ENCODE assay signal across 29 cellular contexts in the genomic region with DNA sequence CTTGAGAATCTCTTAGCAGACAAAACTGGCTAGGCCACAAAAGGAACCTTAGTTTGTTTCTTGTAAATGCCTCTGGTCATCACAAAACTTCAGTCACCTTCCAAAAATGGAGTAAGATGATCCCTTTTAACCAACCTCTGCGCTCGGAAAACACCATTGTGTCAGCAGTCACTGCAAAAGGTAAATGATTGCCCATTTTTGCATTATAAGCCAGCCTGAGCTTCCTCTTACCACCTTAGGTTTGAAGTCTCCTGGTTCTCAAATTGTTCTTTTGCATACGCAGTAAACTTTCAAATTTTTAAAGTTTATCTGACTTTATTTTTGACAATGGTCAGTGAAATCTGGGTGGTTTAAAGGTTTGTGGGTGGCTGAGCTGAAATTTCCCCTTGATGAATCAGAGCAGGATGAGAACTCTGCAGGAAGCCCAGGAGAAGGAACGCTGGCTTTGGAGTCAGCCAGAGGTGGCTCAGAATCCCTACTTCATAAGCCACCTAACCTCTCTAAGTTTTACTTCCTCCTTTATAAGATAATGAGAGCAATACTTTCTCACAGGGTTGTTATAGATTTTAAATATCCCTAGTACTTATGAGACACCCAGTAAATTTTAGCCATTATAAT.
DNase-seq lines count a peak whose midpoint lies in the region; ATAC-seq, FAIRE-seq and TF ChIP-seq lines count a peak whose summit lies in the region.
"Had no signal": no experiment of that assay in that cellular context is flagged by ENCODE, and none has a peak within 500 bp of the region (broad histone marks: within the 10 kb centered on the region; RNA-seq: fewer than 3 reads in every experiment).

No MANE protein-coding gene starts in this region.

- H3K4me3 Mint-ChIP-seq in GM23338, result no peak overlapping the region
- H3K4me3 Mint-ChIP-seq: activated naive CD4-positive, alpha-beta T cell treated with anti-CD3 and anti-CD28 coated beads, Interleukin-2, amount 50 U/mL, for 24 hours; CD14-positive monocyte; nephron progenitor cell had no signal

- no peak overlapping the region for H3K9ac ChIP-seq in kidney (ENCODE audit: low read length in 2 of 2)
- H3K9ac ChIP-seq: parathyroid adenoma had no signal

- H3K4me3 ChIP-seq in GM23338, result no peak overlapping the region
- H3K4me3 ChIP-seq in kidney (ENCODE audit: low read length in 2 of 2), result no peak overlapping the region
- H3K4me3 ChIP-seq: dorsolateral prefrontal cortex, mucosa of descending colon, right lobe of liver, SK-N-MC, upper lobe of right lung had no signal

- no peaks in the 10 kb centered on the region; the same call in 1 of the 2 replicates for H4K20me1 ChIP-seq in GM23338 (replicated peaks; ENCODE audit: insufficient read depth)

- no peak overlapping the region for H3K27ac Mint-ChIP-seq in GM23338
- H3K27ac Mint-ChIP-seq: activated naive CD4-positive, alpha-beta T cell treated with anti-CD3 and anti-CD28 coated beads, Interleukin-2, amount 50 U/mL, for 24 hours; CD14-positive monocyte; nephron progenitor cell had no signal

- no peaks in the 10 kb centered on the region for H3K79me2 ChIP-seq in GM23338 (replicated peaks; ENCODE audit: insufficient read depth)
- H3K79me2 ChIP-seq: parathyroid adenoma had no signal

- H3K4me1 Mint-ChIP-seq in GM23338, result peaks cover 6% of the 10 kb centered on the region
- H3K4me1 Mint-ChIP-seq: activated naive CD4-positive, alpha-beta T cell treated with anti-CD3 and anti-CD28 coated beads, Interleukin-2, amount 50 U/mL, for 24 hours; CD14-positive monocyte; nephron progenitor cell had no signal

- no peaks in the 10 kb centered on the region for H3K9me3 ChIP-seq in kidney (ENCODE audit: control insufficient read depth in 1 of 2, low read length in 2 of 2)
- H3K9me3 ChIP-seq: mucosa of descending colon, right lobe of liver, upper lobe of right lung had no signal

- H3K27ac ChIP-seq in GM23338 (ENCODE audit: low read depth) (no peak overlapping the region), kidney (ENCODE audit: low read depth in 2 of 2, low read length in 2 of 2) (no peak overlapping the region)
- H3K27ac ChIP-seq: dorsolateral prefrontal cortex, parathyroid adenoma, right lobe of liver, SK-N-MC, upper lobe of right lung had no signal

- ATAC-seq in GM18867 (IDR thresholded peaks at IDR 0.05; ENCODE audit: unreplicated experiment) (peak; percentile 55), GM23338 (no peak), HG03045 (IDR thresholded peaks at IDR 0.05; ENCODE audit: unreplicated experiment) (no peak)
- ATAC-seq: HepG2, left ventricle myocardium superior, mucosa of descending colon, right lobe of liver, upper lobe of right lung had no signal

- H3K4me1 ChIP-seq in GM23338 (ENCODE audit: insufficient read depth), result no peaks in the 10 kb centered on the region
- H3K4me1 ChIP-seq in kidney (ENCODE audit: control insufficient read depth in 1 of 2, insufficient read depth in 1 of 2, low read depth in 1 of 2, low read length in 2 of 2), result no peaks in the 10 kb centered on the region
- H3K4me1 ChIP-seq: parathyroid adenoma, right lobe of liver, upper lobe of right lung had no signal

- H3K4me2 ChIP-seq in GM23338, result no peak overlapping the region

- H3K36me3 Mint-ChIP-seq in GM23338 (ENCODE audit: low read depth), result no peaks in the 10 kb centered on the region
- H3K36me3 Mint-ChIP-seq: activated naive CD4-positive, alpha-beta T cell treated with anti-CD3 and anti-CD28 coated beads, Interleukin-2, amount 50 U/mL, for 24 hours; CD14-positive monocyte had no signal

- TF ChIP-seq CTCF in GM23338 (conservative IDR thresholded peaks at IDR 0.05; ENCODE audit: low read depth in 2 of 2) (no peak), kidney (IDR thresholded peaks at IDR 0.05; ENCODE audit: borderline replicate concordance, extremely low read depth, insufficient read depth) (no peak)

- H3K9me2 ChIP-seq in GM23338 (ENCODE audit: insufficient read depth), result peaks cover 3% of the 10 kb centered on the region; the same call in 1 of the 2 replicates

- peak overlapping the region; percentile 40; the same call in 1 of the 2 replicates for H2AFZ ChIP-seq in GM23338
- H2AFZ ChIP-seq: parathyroid adenoma had no signal

- intact Hi-C loops in kidney (cut with DNase I), result no loop called here

- H3K27me3 ChIP-seq in GM23338 (ENCODE audit: insufficient read depth), result no peaks in the 10 kb centered on the region
- H3K27me3 ChIP-seq: dorsolateral prefrontal cortex, right lobe of liver, upper lobe of right lung had no signal

- no peaks in the 10 kb centered on the region for H3F3A ChIP-seq in GM23338 (replicated peaks; ENCODE audit: low read depth)

- DNase-seq in GM23338 (ENCODE audit: low spot score) (no peak), HT1080 (ENCODE audit: low read depth) (peak; percentile 39), iPS-NIHi7 (ENCODE audit: extremely low spot score) (peak; percentile 18), DMS 273 (lab: John Stamatoyannopoulos, UW; ENCODE audit: unreplicated experiment) (no peak), kidney (no peak), AML-193 (lab: John Stamatoyannopoulos, UW) (no peak)
- DNase-seq: activated CD4-positive, alpha-beta T cell treated with anti-CD3 and anti-CD28 coated beads, Interleukin-2, amount 50 U/mL, for 1 hour; aorta; central memory CD4-positive, alpha-beta T cell; dorsolateral prefrontal cortex; foreskin fibroblast; left ventricle myocardium superior; mucosa of descending colon; NCI-H1105 treated with DMSO at 0.1 percent for 48 hours; NCI-H2081; NCI-H446 treated with DMSO at 0.1 percent for 48 hours; nephron progenitor cell; right lobe of liver; stimulated activated CD4-positive, alpha-beta T cell treated with anti-CD3 and anti-CD28 coated beads, Interleukin-15, amount 100 ng/mL, for 24 hours; upper lobe of right lung had no signal

- peaks cover 4% of the 10 kb centered on the region; the same call in 2 of the 3 replicates for H3K9me3 Mint-ChIP-seq in GM23338
- H3K9me3 Mint-ChIP-seq: activated naive CD4-positive, alpha-beta T cell treated with anti-CD3 and anti-CD28 coated beads, Interleukin-2, amount 50 U/mL, for 24 hours; nephron progenitor cell had no signal

- no peaks in the 10 kb centered on the region for H3K27me3 Mint-ChIP-seq in GM23338 (ENCODE audit: insufficient read depth, low read depth, poor library complexity)
- H3K27me3 Mint-ChIP-seq: activated naive CD4-positive, alpha-beta T cell treated with anti-CD3 and anti-CD28 coated beads, Interleukin-2, amount 50 U/mL, for 24 hours had no signal

- FAIRE-seq in kidney (lab: Jason Lieb, UNC), result no peak
- FAIRE-seq: GM18507, H54, HepG2 had no signal

- H3K36me3 ChIP-seq in GM23338 (ENCODE audit: insufficient read depth) (no peaks in the 10 kb centered on the region), kidney (ENCODE audit: control insufficient read depth in 1 of 2, insufficient read depth in 2 of 2, low read length in 2 of 2) (no peaks in the 10 kb centered on the region)
- H3K36me3 ChIP-seq: right lobe of liver, upper lobe of right lung had no signal

TF ChIP-seq in GM23338, 12 proteins besides CTCF, POLR2A, EP300 and RAD21:
- TF ChIP-seq ZNF331 (CRISPR knock-in tag; IDR thresholded peaks at IDR 0.05; ENCODE audit: low read depth) (no peak), EZH2phosphoT487 (IDR thresholded peaks at IDR 0.05; ENCODE audit: unreplicated experiment) (no peak), POLR2AphosphoS5 (IDR thresholded peaks at IDR 0.05; ENCODE audit: low read depth) (no peak), JUNB (IDR thresholded peaks at IDR 0.05; ENCODE audit: unreplicated experiment) (no peak)
- TF ChIP-seq, protein P1, sequence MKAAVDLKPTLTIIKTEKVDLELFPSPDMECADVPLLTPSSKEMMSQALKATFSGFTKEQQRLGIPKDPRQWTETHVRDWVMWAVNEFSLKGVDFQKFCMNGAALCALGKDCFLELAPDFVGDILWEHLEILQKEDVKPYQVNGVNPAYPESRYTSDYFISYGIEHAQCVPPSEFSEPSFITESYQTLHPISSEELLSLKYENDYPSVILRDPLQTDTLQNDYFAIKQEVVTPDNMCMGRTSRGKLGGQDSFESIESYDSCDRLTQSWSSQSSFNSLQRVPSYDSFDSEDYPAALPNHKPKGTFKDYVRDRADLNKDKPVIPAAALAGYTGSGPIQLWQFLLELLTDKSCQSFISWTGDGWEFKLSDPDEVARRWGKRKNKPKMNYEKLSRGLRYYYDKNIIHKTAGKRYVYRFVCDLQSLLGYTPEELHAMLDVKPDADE (IDR thresholded peaks at IDR 0.05), result no peak

Comparison
In these comparisons a context has a peak if more than half of its experiments do, and no peak if none do; other contexts are left out.
1. DNase-seq: peak in HT1080 (single experiment) and iPS-NIHi7 (single experiment); none in GM23338 (single experiment), DMS 273 (single experiment), kidney (single experiment) and AML-193 (0 of 2).